Comparison of ENCODE assay signal across 18 cellular contexts in genomic region chr6:166476634-166477215, GRCh38.
"Had no signal": no experiment of that assay in that cellular context is flagged by ENCODE, and none has a peak within 500 bp of the region (broad histone marks: within the 10 kb centered on the region; RNA-seq: fewer than 3 reads in every experiment).

No MANE protein-coding gene starts in this region.

- H3K27ac ChIP-seq: breast epithelium, heart left ventricle, neutrophil, tibial artery had no signal

- DNase-seq: activated CD4-positive, alpha-beta T cell treated with anti-CD3 and anti-CD28 coated beads for 1 hour; activated CD8-positive, alpha-beta memory T cell treated with anti-CD3 and anti-CD28 coated beads for 24 hours; activated CD8-positive, alpha-beta memory T cell treated with anti-CD3 and anti-CD28 coated beads, Interleukin-2, amount 50 U/mL, for 48 hours; activated gamma-delta T cell; activated T-cell treated with anti-CD3 and anti-CD28 coated beads, Interleukin-2, amount 50 U/mL, for 48 hours; cerebellar nuclear complex; cortex of kidney; heart left ventricle; kidney glomerular epithelial cell; stimulated activated CD4-positive, alpha-beta T cell treated with anti-CD3 and anti-CD28 coated beads, Interleukin-2, amount 100 ng/mL, for 24 hours; stimulated activated naive CD4-positive, alpha-beta T cell treated with Interleukin-2 at 50 U/mL for 16 hours; T-cell had no signal

- FAIRE-seq: astrocyte, frontal cortex had no signal

- H3K4me1 ChIP-seq: breast epithelium, heart left ventricle, tibial artery had no signal

- H3K27me3 ChIP-seq: breast epithelium, heart left ventricle, neutrophil, tibial artery had no signal

- H3K4me3 ChIP-seq: breast epithelium, heart left ventricle, tibial artery had no signal

- H3K36me3 ChIP-seq: breast epithelium had no signal

- H3K9me3 ChIP-seq: breast epithelium, heart left ventricle, neutrophil, tibial artery had no signal

- ATAC-seq: naive thymus-derived CD8-positive, alpha-beta T cell; T-cell had no signal
